1 cellular context compared by ENCODE assay signal in genomic region chr3:157136647-157137387, GRCh38.
A peak's percentile ranks its signal among the peaks of the same experiment; 100 is the strongest.
TF ChIP-seq lines count a peak whose summit lies in the region.

No MANE protein-coding gene starts in this region.

TF ChIP-seq in HepG2, 621 proteins besides CTCF, POLR2A, EP300 and RAD21 (continued from another document and continues in another):
- TF ChIP-seq SNAPC4 (CRISPR knock-in tag; IDR thresholded peaks at IDR 0.05) (no peak), ZNF790 (CRISPR knock-in tag; IDR thresholded peaks at IDR 0.05; ENCODE audit: borderline replicate concordance) (no peak), ZNF674 (CRISPR knock-in tag; IDR thresholded peaks at IDR 0.05; ENCODE audit: low read depth) (no peak), ETV5 (CRISPR knock-in tag; IDR thresholded peaks at IDR 0.05; ENCODE audit: borderline replicate concordance) (no peak; the same call in 1 of the 2 replicates), CENPX (CRISPR knock-in tag; IDR thresholded peaks at IDR 0.05) (no peak), HNF1B (CRISPR knock-in tag; IDR thresholded peaks at IDR 0.05) (no peak), ZNF678 (CRISPR knock-in tag; IDR thresholded peaks at IDR 0.05) (no peak), SMAD1 (CRISPR knock-in tag; IDR thresholded peaks at IDR 0.05; ENCODE audit: borderline replicate concordance, low read depth) (no peak), ZNF263 (CRISPR knock-in tag; IDR thresholded peaks at IDR 0.05) (peak; percentile 78), KDM5A (IDR thresholded peaks at IDR 0.05; ENCODE audit: borderline replicate concordance, low read length) (no peak), ZNF260 (CRISPR knock-in tag; IDR thresholded peaks at IDR 0.05; ENCODE audit: borderline replicate concordance, low read depth) (no peak), ZNF740 (CRISPR knock-in tag; IDR thresholded peaks at IDR 0.05) (no peak), SIX1 (CRISPR knock-in tag; IDR thresholded peaks at IDR 0.05; ENCODE audit: borderline replicate concordance) (no peak; the same call in 1 of the 2 replicates), ZNF335 (CRISPR knock-in tag; IDR thresholded peaks at IDR 0.05) (0 out of 2 replicates have a peak, but pooled peaks have one; percentile 41), TARDBP (CRISPR knock-in tag; IDR thresholded peaks at IDR 0.05) (no peak), RFX5 (IDR thresholded peaks at IDR 0.05; ENCODE audit: low read depth, low read length) (no peak), ZNF749 (CRISPR knock-in tag; IDR thresholded peaks at IDR 0.05; ENCODE audit: borderline replicate concordance) (0 out of 2 replicates have a peak, but pooled peaks have one; percentile 5), SCMH1 (CRISPR knock-in tag; IDR thresholded peaks at IDR 0.05; ENCODE audit: borderline replicate concordance) (no peak), TEAD2 (CRISPR knock-in tag; IDR thresholded peaks at IDR 0.05) (no peak), ZMYM3 (CRISPR knock-in tag; IDR thresholded peaks at IDR 0.05) (peak; percentile 82), EEA1 (CRISPR knock-in tag; IDR thresholded peaks at IDR 0.05; ENCODE audit: borderline replicate concordance) (no peak; the same call in 1 of the 2 replicates), PAF1 (CRISPR knock-in tag; IDR thresholded peaks at IDR 0.05) (no peak), PHF21A (CRISPR knock-in tag; IDR thresholded peaks at IDR 0.05) (peak; percentile 90), ATAD3A (CRISPR knock-in tag; IDR thresholded peaks at IDR 0.05) (no peak), ARID2 (CRISPR knock-in tag; IDR thresholded peaks at IDR 0.05; ENCODE audit: borderline replicate concordance) (no peak), ZNF784 (CRISPR knock-in tag; IDR thresholded peaks at IDR 0.05; ENCODE audit: borderline replicate concordance) (no peak; the same call in 1 of the 2 replicates), AHR (CRISPR knock-in tag; IDR thresholded peaks at IDR 0.05) (peak; percentile 88), RNF219 (CRISPR knock-in tag; IDR thresholded peaks at IDR 0.05) (no peak), ZNF331 (CRISPR knock-in tag; IDR thresholded peaks at IDR 0.05) (no peak; the same call in none of the 2 replicates), MAFF (IDR thresholded peaks at IDR 0.05; ENCODE audit: low read depth, low read length) (no peak), MNT (IDR thresholded peaks at IDR 0.05) (peak; percentile 59; the same call in 1 of the 2 replicates), ZNF362 (CRISPR knock-in tag; IDR thresholded peaks at IDR 0.05; ENCODE audit: borderline replicate concordance) (no peak), ZNF547 (CRISPR knock-in tag; IDR thresholded peaks at IDR 0.05) (no peak), AHDC1 (CRISPR knock-in tag; IDR thresholded peaks at IDR 0.05; ENCODE audit: borderline replicate concordance) (no peak), ZNF615 (CRISPR knock-in tag; IDR thresholded peaks at IDR 0.05; ENCODE audit: borderline replicate concordance) (no peak; the same call in 1 of the 2 replicates), ZBTB3 (CRISPR knock-in tag; IDR thresholded peaks at IDR 0.05; ENCODE audit: borderline replicate concordance, low read depth) (no peak), HDAC1 (CRISPR knock-in tag; IDR thresholded peaks at IDR 0.05) (peak; percentile 65), PBX2 (CRISPR knock-in tag; IDR thresholded peaks at IDR 0.05) (no peak), PITX1 (CRISPR knock-in tag; IDR thresholded peaks at IDR 0.05) (peak; percentile 79), ZNF33B (CRISPR knock-in tag; IDR thresholded peaks at IDR 0.05) (no peak), RFX3 (CRISPR knock-in tag; IDR thresholded peaks at IDR 0.05) (no peak)
